Comparison of ENCODE assay signal across 4 cellular contexts in genomic region chr6:90953405-90954161, GRCh38.
TF ChIP-seq lines count a peak whose summit lies in the region.

No MANE protein-coding gene starts in this region.

TF ChIP-seq in HepG2, 621 proteins besides CTCF, POLR2A, EP300 and RAD21 (continues in another document):
- TF ChIP-seq TCF7L2 (IDR thresholded peaks at IDR 0.05; ENCODE audit: low read depth, low read length) (no peak), ZBTB3 (CRISPR knock-in tag; IDR thresholded peaks at IDR 0.05; ENCODE audit: borderline replicate concordance, low read depth) (no peak), SIX1 (CRISPR knock-in tag; IDR thresholded peaks at IDR 0.05; ENCODE audit: borderline replicate concordance) (no peak), MAFK (conservative IDR thresholded peaks at IDR 0.05 in 1 of 2, IDR thresholded peaks at IDR 0.05 in 1 of 2; ENCODE audit: low read length in 2 of 2) (peak; percentile 40 to 75), KMT2B (CRISPR knock-in tag; IDR thresholded peaks at IDR 0.05) (no peak), WIZ (CRISPR knock-in tag; IDR thresholded peaks at IDR 0.05) (no peak), PCBP1 (IDR thresholded peaks at IDR 0.05; ENCODE audit: borderline replicate concordance, low read depth, low read length) (no peak), ZIK1 (CRISPR knock-in tag; IDR thresholded peaks at IDR 0.05; ENCODE audit: borderline replicate concordance, low read depth) (no peak), RBFOX2 (IDR thresholded peaks at IDR 0.05; ENCODE audit: low read depth, low read length) (no peak), CEBPB (IDR thresholded peaks at IDR 0.05; ENCODE audit: borderline replicate concordance, low read depth, low read length) (peak; percentile 38; the same call in 1 of the 2 replicates), ZBTB37 (CRISPR knock-in tag; IDR thresholded peaks at IDR 0.05) (no peak), ZNF558 (CRISPR knock-in tag; IDR thresholded peaks at IDR 0.05; ENCODE audit: borderline replicate concordance) (no peak), ZFP82 (CRISPR knock-in tag; IDR thresholded peaks at IDR 0.05; ENCODE audit: borderline replicate concordance) (no peak), ATF7 (IDR thresholded peaks at IDR 0.05) (peak; percentile 58), ATF7 (CRISPR knock-in tag; IDR thresholded peaks at IDR 0.05) (no peak), THAP8 (CRISPR knock-in tag; IDR thresholded peaks at IDR 0.05; ENCODE audit: borderline replicate concordance) (no peak), MTA3 (CRISPR knock-in tag; IDR thresholded peaks at IDR 0.05) (no peak)

TF ChIP-seq in HEK293, 187 proteins besides CTCF, POLR2A, EP300 and RAD21:
- TF ChIP-seq ZNF514 (tag by site-specific recombination; IDR thresholded peaks at IDR 0.05) (no peak), KLF7 (tag by site-specific recombination; IDR thresholded peaks at IDR 0.05; ENCODE audit: borderline replicate concordance) (no peak), ZNF341 (tag by site-specific recombination; IDR thresholded peaks at IDR 0.05; ENCODE audit: low read depth) (no peak), SETDB1 (IDR thresholded peaks at IDR 0.05; ENCODE audit: insufficient read length, low read length) (peak; percentile 64)

TF ChIP-seq in IMR-90, 13 proteins besides CTCF, POLR2A, EP300 and RAD21:
- TF ChIP-seq CHD1 (IDR thresholded peaks at IDR 0.05; ENCODE audit: low read depth, low read length) (no peak), MAFK (IDR thresholded peaks at IDR 0.05; ENCODE audit: low read depth, low read length) (peak; percentile 73)

TF ChIP-seq in K562, 482 proteins besides CTCF, POLR2A, EP300 and RAD21:
- TF ChIP-seq NR2F6 (CRISPR knock-in tag; IDR thresholded peaks at IDR 0.05), result no peak
- TF ChIP-seq CEBPG (CRISPR knock-in tag; IDR thresholded peaks at IDR 0.05), result no peak
- TF ChIP-seq CEBPG (tag; conservative IDR thresholded peaks at IDR 0.05 in 1 of 2, IDR thresholded peaks at IDR 0.05 in 1 of 2), result peak in 1 of 2 experiments; percentile 71; a peak in 2 of 4 replicates
- peak; percentile 12; the same call in 1 of the 2 replicates for TF ChIP-seq ZNF316 (IDR thresholded peaks at IDR 0.05)
- TF ChIP-seq CGGBP1 (CRISPR knock-in tag; IDR thresholded peaks at IDR 0.05), result no peak
- no peak for TF ChIP-seq MYNN (IDR thresholded peaks at IDR 0.05)
- TF ChIP-seq MYNN (CRISPR knock-in tag; IDR thresholded peaks at IDR 0.05), result no peak
- no peak for TF ChIP-seq CBFA2T3 (IDR thresholded peaks at IDR 0.05)
